In the genomic region with DNA sequence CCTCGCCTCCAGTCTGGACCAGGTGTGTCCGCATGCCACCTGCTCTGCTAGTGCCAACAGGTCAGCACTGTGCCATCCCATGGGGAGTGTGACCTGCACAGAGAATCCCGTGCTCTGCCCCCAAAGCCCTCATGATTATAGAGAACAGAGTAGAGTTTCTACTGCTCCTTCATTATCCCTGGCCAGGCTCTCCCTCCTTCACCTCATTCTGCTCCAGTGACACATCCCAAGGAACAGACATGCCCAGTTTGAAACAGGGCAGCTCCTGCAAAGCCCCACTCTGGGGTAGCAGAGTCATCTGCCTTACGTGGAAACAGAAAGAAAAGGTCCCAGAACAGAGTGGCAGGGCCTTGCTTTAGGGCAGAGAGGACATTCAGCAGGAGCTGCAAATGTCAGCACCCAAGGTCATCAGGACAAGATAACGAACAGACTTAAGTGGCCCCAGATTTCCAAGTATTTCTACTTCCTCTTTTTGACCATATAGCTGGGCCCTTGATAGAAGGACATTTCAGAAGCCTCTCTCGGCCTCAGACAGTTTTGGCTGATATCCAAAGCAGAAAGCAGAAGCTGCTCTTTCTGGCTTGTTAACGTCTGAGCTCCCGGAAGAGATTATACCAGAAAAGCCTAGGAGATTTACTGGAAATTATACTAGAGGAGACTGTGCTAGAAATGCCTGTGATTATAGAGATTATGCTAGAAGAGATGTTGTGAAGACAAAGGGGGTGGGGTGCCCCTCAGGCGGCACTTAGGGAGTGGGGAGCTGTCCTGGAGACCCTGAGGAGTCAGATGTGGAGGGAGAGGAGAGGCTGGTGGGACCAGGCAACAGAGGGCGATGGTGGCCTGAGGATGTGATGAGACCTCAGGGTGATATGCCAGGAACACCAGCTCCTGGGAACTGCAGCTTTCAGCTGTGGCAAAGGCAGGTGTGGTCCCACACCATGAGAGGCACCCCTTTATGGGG, we compare ENCODE assay signal across 8 cellular contexts. TPM values are rescaled to one million over a fixed set of nuclear protein-coding genes. Genes with fewer than 3 reads are reported as not detected.
A peak's percentile ranks its signal among the peaks of the same experiment; 100 is the strongest.
DNase-seq lines count a peak whose midpoint lies in the region; ATAC-seq and TF ChIP-seq lines count a peak whose summit lies in the region.
"Had no signal": no experiment of that assay in that cellular context is flagged by ENCODE, and none has a peak within 500 bp of the region (broad histone marks: within the 10 kb centered on the region; RNA-seq: fewer than 3 reads in every experiment).

No MANE protein-coding gene starts in this region.

- peak overlapping the region; percentile 83 to 89 (median 86) for H3K27ac ChIP-seq in transverse colon

- H3K4me3 ChIP-seq in transverse colon: no peak overlapping the region

- peak; percentile 19 for DNase-seq in SIG-M5 (lab: John Stamatoyannopoulos, UW)
- DNase-seq in iris pigment epithelial cell (ENCODE audit: low read depth): peak; percentile 22
- no peak for DNase-seq in transverse colon
- no peak for DNase-seq in activated CD4-positive, alpha-beta memory T cell treated with anti-CD3 and anti-CD28 coated beads for 36 hours

- in situ Hi-C loops in transverse colon (cut with MboI; ENCODE audit: low pct_ligation_motif_present in 1 of 4, low pct_unique_long_range_greater_than_20kb in 1 of 4, low sequenced_read_pairs in 3 of 4): loop anchor here in 2 of 4 donors (10.0 to 25.0 kb wide), 2 partner anchors 67 to 200 kb away; partner anchors contain the start of genes KCNH2 (in 2 of the 2), NOS3 (in 2 of the 2) and AOC1 (in 1 of the 2)

- H3K4me1 ChIP-seq in transverse colon: peaks cover 26 to 71% (median 49%) of the 10 kb centered on the region in 4 donors

- no peaks in the 10 kb centered on the region for H3K9me3 Mint-ChIP-seq in activated CD4-positive, alpha-beta memory T cell treated with anti-CD3 and anti-CD28 coated beads for 36 hours

- CTCF ChIA-PET in activated CD4-positive, alpha-beta memory T cell treated with anti-CD3 and anti-CD28 coated beads for 36 hours (lab: Charles Lee): interaction anchor here (1.2 kb wide), 1 partner anchor 91 kb away, joined by 3 read pairs; no protein-coding TSS in a partner anchor

- peaks cover 7% of the 10 kb centered on the region for H3K4me1 Mint-ChIP-seq in activated CD4-positive, alpha-beta memory T cell treated with anti-CD3 and anti-CD28 coated beads for 36 hours (ENCODE audit: low read depth)

- H3K27me3 ChIP-seq in transverse colon: no peaks in the 10 kb centered on the region

- intact Hi-C loops in transverse colon (cut with DNase I; ENCODE audit: low total_unique reads): loop anchor here (10.0 kb wide), 1 partner anchor 87 kb away; no protein-coding TSS in a partner anchor
- intact Hi-C loops in activated CD4-positive, alpha-beta memory T cell treated with anti-CD3 and anti-CD28 coated beads for 36 hours (cut with micrococcal nuclease): no loop called here

- POLR2A ChIA-PET in activated CD4-positive, alpha-beta memory T cell treated with anti-CD3 and anti-CD28 coated beads for 36 hours (lab: Charles Lee): no interaction called here

- WGBS in transverse colon (ENCODE audit: low coverage in 1 of 2), 2 donors: 17 to 40% methylated on average over 2 to 10 of the region's 10 CpGs

- no peak overlapping the region for H3K4me3 Mint-ChIP-seq in activated CD4-positive, alpha-beta memory T cell treated with anti-CD3 and anti-CD28 coated beads for 36 hours

- TF ChIP-seq CTCF in transverse colon (IDR thresholded peaks at IDR 0.05): no peak

- no peak for TF ChIP-seq EP300 in transverse colon (IDR thresholded peaks at IDR 0.05; ENCODE audit: low read depth)

- H3K9me3 ChIP-seq in transverse colon: no peaks in the 10 kb centered on the region

- ATAC-seq in HG03103 (IDR thresholded peaks at IDR 0.05; ENCODE audit: low read depth, unreplicated experiment) (peak; percentile 73), GM21528 (IDR thresholded peaks at IDR 0.05; ENCODE audit: low FRiP score, unreplicated experiment) (no peak), HG02610 (IDR thresholded peaks at IDR 0.05; ENCODE audit: unreplicated experiment) (no peak)

- no peaks in the 10 kb centered on the region for H3K36me3 Mint-ChIP-seq in activated CD4-positive, alpha-beta memory T cell treated with anti-CD3 and anti-CD28 coated beads for 36 hours

- H3K27ac Mint-ChIP-seq in activated CD4-positive, alpha-beta memory T cell treated with anti-CD3 and anti-CD28 coated beads for 36 hours: no peak overlapping the region

- peaks cover 2% of the 10 kb centered on the region for H3K27me3 Mint-ChIP-seq in activated CD4-positive, alpha-beta memory T cell treated with anti-CD3 and anti-CD28 coated beads for 36 hours

- H3K36me3 ChIP-seq in transverse colon: peaks cover 0 to 13% (median 4%) of the 10 kb centered on the region in 4 donors

- TF ChIP-seq POLR2A in transverse colon (IDR thresholded peaks at IDR 0.05): no peak

RNA-seq across cellular contexts. Expression of gene TMEM176B, which starts 12.6 kb away (rescaled TPM):
- 100 to 1,000 TPM in 3 of 4 donors, 10 to 100 TPM in 1; 30.4 to 369 (median 224) TPM for total RNA-seq in transverse colon
- not detected for total RNA-seq in activated CD4-positive, alpha-beta memory T cell treated with anti-CD3 and anti-CD28 coated beads for 36 hours
- total RNA-seq: lung microvascular endothelial cell had no signal

RNA-seq across cellular contexts. Expression of gene TMEM176A, which starts 13.0 kb away (rescaled TPM):
- total RNA-seq in transverse colon: 100 to 1,000 TPM in 3 of 4 donors, 10 to 100 TPM in 1; 44.6 to 210 (median 171) TPM
- total RNA-seq in activated CD4-positive, alpha-beta memory T cell treated with anti-CD3 and anti-CD28 coated beads for 36 hours: not detected
- total RNA-seq: lung microvascular endothelial cell had no signal

RNA-seq across cellular contexts. Expression of gene GIMAP5, which starts 50.4 kb away (rescaled TPM):
- 10 to 100 TPM in 2 of 4 donors, 1 to 10 TPM in 2; 2.6 to 15.7 (median 11.2) TPM for total RNA-seq in transverse colon
- 10 to 100 TPM; 45.9 to 48.3 TPM for total RNA-seq in activated CD4-positive, alpha-beta memory T cell treated with anti-CD3 and anti-CD28 coated beads for 36 hours

Comparison
In these comparisons a context has a peak if more than half of its experiments do, and no peak if none do; other contexts are left out.
1. DNase-seq: peak in SIG-M5 (single experiment) and iris pigment epithelial cell (single experiment); none in transverse colon (single experiment) and activated CD4-positive, alpha-beta memory T cell treated with anti-CD3 and anti-CD28 coated beads for 36 hours (single experiment).
2. RNA of gene TMEM176B, which starts 12.6 kb away (total RNA-seq): 30.4 to 369 TPM in transverse colon; not detected in activated CD4-positive, alpha-beta memory T cell treated with anti-CD3 and anti-CD28 coated beads for 36 hours; every median in the first group is over 10 times any median in the second.
3. RNA of gene TMEM176A, which starts 13.0 kb away (total RNA-seq): 44.6 to 210 TPM in transverse colon; not detected in activated CD4-positive, alpha-beta memory T cell treated with anti-CD3 and anti-CD28 coated beads for 36 hours; every median in the first group is over 10 times any median in the second.